10 cellular contexts compared by ENCODE assay signal in the genomic region with DNA sequence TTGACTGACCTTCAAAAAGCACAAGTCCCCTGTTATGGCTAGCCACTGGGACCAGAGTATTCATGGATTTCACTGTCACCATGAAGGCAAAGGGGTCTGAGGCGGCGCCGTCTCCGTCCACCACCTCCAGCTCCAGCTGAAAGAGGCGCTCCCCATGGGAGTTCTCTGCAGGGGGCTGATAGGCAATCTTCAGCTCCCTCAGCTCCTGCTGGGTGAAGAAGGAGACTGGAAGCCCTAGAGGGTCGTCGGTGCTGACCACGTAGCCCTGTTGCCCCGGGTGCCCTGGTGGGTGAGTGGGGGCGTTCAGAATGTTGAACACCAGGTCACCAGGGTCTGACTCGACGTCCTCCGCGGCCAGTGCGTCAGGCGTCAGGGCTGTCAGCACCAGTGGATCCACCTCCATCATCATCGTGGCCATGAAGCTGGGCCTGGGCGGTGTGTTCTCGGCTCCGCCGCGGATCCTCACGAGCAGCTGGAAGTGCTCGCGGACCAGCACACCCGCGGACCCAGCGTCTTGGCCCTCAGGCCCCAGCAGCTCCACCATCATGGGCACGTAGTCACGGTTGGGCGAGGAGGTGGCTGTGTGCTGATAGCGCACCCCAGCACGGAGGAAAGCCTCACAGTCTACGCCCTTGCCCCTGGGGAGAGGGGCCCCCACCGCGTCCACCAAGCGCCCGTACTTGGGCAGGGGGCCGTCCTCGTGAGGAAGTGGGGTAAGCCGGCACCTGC. TPM values are rescaled to one million over a fixed set of nuclear protein-coding genes. Genes with fewer than 3 reads are reported as not detected.
A peak's percentile ranks its signal among the peaks of the same experiment; 100 is the strongest.
DNase-seq lines count a peak whose midpoint lies in the region; ATAC-seq and TF ChIP-seq lines count a peak whose summit lies in the region.
"Had no signal": no experiment of that assay in that cellular context is flagged by ENCODE, and none has a peak within 500 bp of the region (broad histone marks: within the 10 kb centered on the region; RNA-seq: fewer than 3 reads in every experiment).

No MANE protein-coding gene starts in this region.

- H3K27ac ChIP-seq in GM23248 (no peak overlapping the region), gastrocnemius medialis (no peak overlapping the region)

- no peaks in the 10 kb centered on the region for H3K36me3 Mint-ChIP-seq in T-helper 17 cell (ENCODE audit: low read depth)

- peak overlapping the region; percentile 38 for H2AFZ ChIP-seq in GM23248

- peak overlapping the region; percentile 54 for H3K4me3 ChIP-seq in GM23248
- H3K4me3 ChIP-seq in iPS-11a (ENCODE audit: low read depth, low read length) = peak overlapping the region; percentile 44
- peak overlapping the region; percentile 33 to 55 (median 49) for H3K4me3 ChIP-seq in gastrocnemius medialis

- peak; percentile 15 for DNase-seq in GM23248
- DNase-seq in T-helper 17 cell = no peak
- no peak for DNase-seq in gastrocnemius medialis
- no peak for DNase-seq in SW480 (ENCODE audit: low spot score)
- no peak for DNase-seq in SK-N-DZ (ENCODE audit: low spot score)
- DNase-seq: NCI-H446 treated with DMSO at 0.1 percent for 48 hours, occipital lobe had no signal

- H3K27me3 Mint-ChIP-seq in T-helper 17 cell = peaks cover 30% of the 10 kb centered on the region

- no peaks in the 10 kb centered on the region for H3K36me3 ChIP-seq in GM23248 (ENCODE audit: low read depth)
- H3K36me3 ChIP-seq in gastrocnemius medialis = no peaks in the 10 kb centered on the region

- no peaks in the 10 kb centered on the region for H3F3A ChIP-seq in GM23248 (ENCODE audit: insufficient read depth)

- H3K4me3 Mint-ChIP-seq in T-helper 17 cell = peak overlapping the region; percentile 85

- WGBS in GM23248 (ENCODE audit: low coverage in 1 of 2, low lambda C conversion rate in 2 of 2, missing lambda C conversion rate in 2 of 2), 2 experiments = 22 to 30% methylated on average over 35 to 41 of the region's 41 CpGs

- peaks cover 16% of the 10 kb centered on the region for H3K4me1 Mint-ChIP-seq in T-helper 17 cell

- peaks cover 30% of the 10 kb centered on the region for H3K27me3 ChIP-seq in GM23248 (replicated peaks; ENCODE audit: insufficient read depth)
- peaks cover 6 to 25% (median 18%) of the 10 kb centered on the region in 3 donors for H3K27me3 ChIP-seq in gastrocnemius medialis

- no peaks in the 10 kb centered on the region for H4K20me1 ChIP-seq in GM23248 (ENCODE audit: insufficient read depth)

- H3K9me2 ChIP-seq in GM23248 (ENCODE audit: insufficient read depth) = no peaks in the 10 kb centered on the region

- no peaks in the 10 kb centered on the region for H3K79me2 ChIP-seq in GM23248 (ENCODE audit: insufficient read depth)

- ATAC-seq in T-helper 17 cell = no peak
- no peak for ATAC-seq in gastrocnemius medialis
- ATAC-seq in GM19035 (IDR thresholded peaks at IDR 0.05; ENCODE audit: unreplicated experiment) = no peak
- ATAC-seq in HG02870 (IDR thresholded peaks at IDR 0.05; ENCODE audit: unreplicated experiment) = no peak

- H3K4me1 ChIP-seq in GM23248 (ENCODE audit: insufficient read depth) (no peaks in the 10 kb centered on the region), gastrocnemius medialis (peaks cover 4 to 16% of the 10 kb centered on the region in 2 donors)

- H3K4me2 ChIP-seq in GM23248 (ENCODE audit: unreplicated experiment) = peak overlapping the region; percentile 71

- TF ChIP-seq POLR2A in gastrocnemius medialis (IDR thresholded peaks at IDR 0.05) = no peak

- no peaks in the 10 kb centered on the region for H3K9me3 ChIP-seq in GM23248 (ENCODE audit: low read depth)
- H3K9me3 ChIP-seq in T-helper 17 cell (ENCODE audit: control insufficient read depth, low read length, poor library complexity, severe bottlenecking) = no peaks in the 10 kb centered on the region
- no peaks in the 10 kb centered on the region for H3K9me3 ChIP-seq in gastrocnemius medialis

- no peak for TF ChIP-seq CTCF in gastrocnemius medialis (IDR thresholded peaks at IDR 0.05 in 4 of 5, conservative IDR thresholded peaks at IDR 0.05 in 1 of 5)

- in situ Hi-C loops in GM23248 (cut with MboI) = no loop called here
- in situ Hi-C loops in gastrocnemius medialis (cut with MboI; ENCODE audit: low sequenced_read_pairs in 4 of 4) = no loop called here

- H3K27ac Mint-ChIP-seq in T-helper 17 cell = no peak overlapping the region

- intact Hi-C loops in gastrocnemius medialis (cut with DNase I; ENCODE audit: low total_unique reads) = no loop called here

- no peak overlapping the region for H3K9ac ChIP-seq in GM23248

RNA-seq across cellular contexts. Expression of a gene that starts 1.0 kb away (rescaled TPM):
- total RNA-seq in GM23248 (2014; rRNA removed; shearing (Covaris generic)) = not detected in 2 replicates
- polyA plus RNA-seq in GM23248 (2016; fragmentation: Nextera tagmentation; extraction: Ambion mirVana) = not detected in 2 replicates
- total RNA-seq in T-helper 17 cell (under 1 TPM; 0.34 to 0.35 TPM), gastrocnemius medialis (not detected)
- 0.06 TPM in 1 of 2 replicates, not detected in the other for polyA plus RNA-seq in SK-N-DZ (2014; cell fraction: cytosol; rRNA removed)
- polyA plus RNA-seq in SK-N-DZ (2014; cell fraction: nucleus; rRNA removed) = not detected in 2 replicates
